Comparison of ENCODE assay signal across 7 cellular contexts in genomic region chr1:110672753-110673108, GRCh38. TPM values are rescaled to one million over a fixed set of nuclear protein-coding genes. Genes with fewer than 3 reads are reported as not detected.
DNase-seq lines count a peak whose midpoint lies in the region; ATAC-seq and TF ChIP-seq lines count a peak whose summit lies in the region.

No MANE protein-coding gene starts in this region.

- intact Hi-C loops in mucosa of descending colon (cut with DNase I, micrococcal nuclease) (no loop called here), adrenal gland (cut with DNase I) (no loop called here)

- H3K27me3 ChIP-seq in adrenal gland, result peaks cover 40% of the 10 kb centered on the region

- peak; percentile 19 for TF ChIP-seq POLR2A in GM18951 (IDR thresholded peaks at IDR 0.05; ENCODE audit: extremely low read depth, insufficient read depth, insufficient read length)
- TF ChIP-seq POLR2A in adrenal gland (IDR thresholded peaks at IDR 0.05), result no peak

- no peak overlapping the region for H3K27ac ChIP-seq in adrenal gland

- ATAC-seq in HG02870 (IDR thresholded peaks at IDR 0.05; ENCODE audit: unreplicated experiment), result peak; percentile 67
- ATAC-seq in activated CD4-positive, CD25-positive, alpha-beta regulatory T cell treated with anti-CD3 and anti-CD28 coated beads, Interleukin-2, amount 50 U/mL, for 24 hours, result peak; percentile 29 to 40
- ATAC-seq in mucosa of descending colon, result peak; percentile 61

- H3K4me1 ChIP-seq in mucosa of descending colon (ENCODE audit: low read depth) (no peaks in the 10 kb centered on the region), adrenal gland (replicated peaks in 1 of 2) (peaks cover 3 to 14% of the 10 kb centered on the region in 2 donors)

- TF ChIP-seq CTCF in mucosa of descending colon (IDR thresholded peaks at IDR 0.05) (no peak), adrenal gland (IDR thresholded peaks at IDR 0.05) (no peak)

- in situ Hi-C loops in GM18951 (cut with MboI; ENCODE audit: low sequenced_read_pairs, unreplicated experiment), result no loop called here

- no peaks in the 10 kb centered on the region for H3K36me3 ChIP-seq in mucosa of descending colon (ENCODE audit: low read depth)
- no peaks in the 10 kb centered on the region for H3K36me3 ChIP-seq in adrenal gland (replicated peaks in 1 of 2)

- 36 to 55% (median 52%) methylated on average over 4 of the region's 4 CpGs for WGBS in adrenal gland, 4 donors

- DNase-seq in mucosa of descending colon (peak in 1 of 3 donors; percentile 13), adrenal gland (no peak), NCI-H69 (lab: John Stamatoyannopoulos, UW) (no peak), AG20443 (ENCODE audit: low spot score) (no peak)

- H3K9me3 ChIP-seq in mucosa of descending colon, result no peaks in the 10 kb centered on the region
- H3K9me3 ChIP-seq in adrenal gland (replicated peaks in 1 of 3), result no peaks in the 10 kb centered on the region

- no peak overlapping the region for H3K4me3 ChIP-seq in mucosa of descending colon
- H3K4me3 ChIP-seq in adrenal gland, result no peak overlapping the region

RNA-seq across cellular contexts. Expression of gene KCNA3, which starts 2.0 kb away (rescaled TPM):
- 1 to 10 TPM; 1.5 to 2.7 (median 1.9) TPM for total RNA-seq in mucosa of descending colon
- total RNA-seq in adrenal gland, result 1 to 10 TPM in 3 of 8 donors, under 1 TPM in 5; 0.12 to 1.9 (median 0.85) TPM
- under 1 TPM; 0.07 to 0.38 (median 0.16) TPM for polyA plus RNA-seq in adrenal gland
